Comparison of ENCODE assay signal across 20 cellular contexts in genomic region chr1:58943776-58944175, GRCh38.
DNase-seq lines count a peak whose midpoint lies in the region; ATAC-seq and TF ChIP-seq lines count a peak whose summit lies in the region.
"Had no signal": no experiment of that assay in that cellular context is flagged by ENCODE, and none has a peak within 500 bp of the region (broad histone marks: within the 10 kb centered on the region; RNA-seq: fewer than 3 reads in every experiment).

No MANE protein-coding gene starts in this region.

- peaks cover under 1% of the 10 kb centered on the region for H3K27me3 Mint-ChIP-seq in activated naive CD4-positive, alpha-beta T cell treated with anti-CD3 and anti-CD28 coated beads, Interleukin-2, amount 10 ng/mL, durations not matched to agents 7 days and 5 days
- no peaks in the 10 kb centered on the region for H3K27me3 Mint-ChIP-seq in activated CD8-positive, alpha-beta T cell treated with anti-CD3 and anti-CD28 coated beads, Interleukin-2, amount 10 ng/mL, durations not matched to agents 7 days and 5 days (ENCODE audit: low read depth)
- H3K27me3 Mint-ChIP-seq in stimulated activated naive CD8-positive, alpha-beta T cell treated with anti-CD3 and anti-CD28 coated beads, Interleukin-15, amount 100 ng/mL, for 72 hours: no peaks in the 10 kb centered on the region
- H3K27me3 Mint-ChIP-seq in progenitor cell of endocrine pancreas: peaks cover 12% of the 10 kb centered on the region

- H2AFZ ChIP-seq in hepatocyte: no peak overlapping the region

- H3K4me3 ChIP-seq in hepatocyte: no peak overlapping the region
- H3K4me3 ChIP-seq: spleen, suprapubic skin had no signal

- H3K4me3 Mint-ChIP-seq in activated naive CD4-positive, alpha-beta T cell treated with anti-CD3 and anti-CD28 coated beads, Interleukin-2, amount 10 ng/mL, durations not matched to agents 7 days and 5 days: no peak overlapping the region
- H3K4me3 Mint-ChIP-seq in activated CD8-positive, alpha-beta T cell treated with anti-CD3 and anti-CD28 coated beads, Interleukin-2, amount 10 ng/mL, durations not matched to agents 7 days and 5 days: no peak overlapping the region
- H3K4me3 Mint-ChIP-seq in stimulated activated naive CD8-positive, alpha-beta T cell treated with anti-CD3 and anti-CD28 coated beads, Interleukin-15, amount 100 ng/mL, for 72 hours: no peak overlapping the region
- no peak overlapping the region for H3K4me3 Mint-ChIP-seq in progenitor cell of endocrine pancreas (ENCODE audit: low read depth)

- CTCF ChIA-PET in activated naive CD4-positive, alpha-beta T cell treated with anti-CD3 and anti-CD28 coated beads, Interleukin-2, amount 10 ng/mL, durations not matched to agents 7 days and 5 days (lab: Charles Lee): no interaction called here
- CTCF ChIA-PET in activated CD8-positive, alpha-beta T cell treated with anti-CD3 and anti-CD28 coated beads, Interleukin-2, amount 10 ng/mL, durations not matched to agents 7 days and 5 days (lab: Charles Lee): interaction anchor here (1.0 to 1.8 kb wide), 3 partner anchors 11 to 104 kb away, joined by 4 to 9 read pairs (median 5); no protein-coding TSS in a partner anchor

- TF ChIP-seq CTCF in hepatocyte (IDR thresholded peaks at IDR 0.05; ENCODE audit: poor library complexity): no peak
- TF ChIP-seq CTCF in progenitor cell of endocrine pancreas (IDR thresholded peaks at IDR 0.05; ENCODE audit: unreplicated experiment): no peak

- ATAC-seq in activated CD8-positive, alpha-beta T cell treated with anti-CD3 and anti-CD28 coated beads, Interleukin-2, amount 10 ng/mL, durations not matched to agents 7 days and 5 days: no peak
- ATAC-seq in stimulated activated naive CD8-positive, alpha-beta T cell treated with anti-CD3 and anti-CD28 coated beads, Interleukin-15, amount 100 ng/mL, for 72 hours: peak; percentile 19
- no peak for ATAC-seq in GM18502 (IDR thresholded peaks at IDR 0.05; ENCODE audit: poor library complexity, unreplicated experiment)
- ATAC-seq: left cardiac atrium had no signal

- no peak for DNase-seq in activated naive CD4-positive, alpha-beta T cell treated with anti-CD3 and anti-CD28 coated beads, Interleukin-2, amount 10 ng/mL, durations not matched to agents 7 days and 5 days
- no peak for DNase-seq in activated naive CD4-positive, alpha-beta T cell treated with anti-CD3 and anti-CD28 coated beads, Interleukin-2, amount 50 U/mL, for 16 hours
- no peak for DNase-seq in activated CD8-positive, alpha-beta T cell treated with anti-CD3 and anti-CD28 coated beads, Interleukin-2, amount 10 ng/mL, durations not matched to agents 7 days and 5 days
- DNase-seq in hepatocyte (ENCODE audit: low spot score) (no peak), NCI-H82 treated with DMSO at 0.1 percent for 48 hours (lab: John Stamatoyannopoulos, UW; ENCODE audit: unreplicated experiment) (no peak), progenitor cell of endocrine pancreas (ENCODE audit: low spot score, unreplicated experiment) (no peak)
- DNase-seq in stimulated activated naive CD8-positive, alpha-beta T cell treated with anti-CD3 and anti-CD28 coated beads, Interleukin-15, amount 100 ng/mL, for 72 hours: no peak
- DNase-seq: ACHN; activated CD4-positive, alpha-beta T cell treated with anti-CD3 and anti-CD28 coated beads for 48 hours; activated T-cell treated with anti-CD3 and anti-CD28 coated beads, Interleukin-2, amount 50 U/mL, for 1 hour; DMS79 treated with DMSO at 0.1 percent for 48 hours; KG1; left cardiac atrium; NCI-H1048; NCI-H2029; NCI-H446; spleen; stimulated activated CD4-positive, alpha-beta T cell treated with anti-CD3 and anti-CD28 coated beads, Interleukin-4, amount 100 ng/mL, for 4 hours had no signal

- WGBS in hepatocyte (ENCODE audit: low lambda C conversion rate, missing lambda C conversion rate): 85% methylated on average over 4 of the region's 4 CpGs

- H3K36me3 Mint-ChIP-seq in activated naive CD4-positive, alpha-beta T cell treated with anti-CD3 and anti-CD28 coated beads, Interleukin-2, amount 10 ng/mL, durations not matched to agents 7 days and 5 days: peaks cover 2% of the 10 kb centered on the region
- H3K36me3 Mint-ChIP-seq in activated CD8-positive, alpha-beta T cell treated with anti-CD3 and anti-CD28 coated beads, Interleukin-2, amount 10 ng/mL, durations not matched to agents 7 days and 5 days (ENCODE audit: low read depth): peaks cover 20% of the 10 kb centered on the region
- H3K36me3 Mint-ChIP-seq in progenitor cell of endocrine pancreas (ENCODE audit: insufficient read depth): no peaks in the 10 kb centered on the region

- H3K27ac Mint-ChIP-seq in activated naive CD4-positive, alpha-beta T cell treated with anti-CD3 and anti-CD28 coated beads, Interleukin-2, amount 10 ng/mL, durations not matched to agents 7 days and 5 days: peak overlapping the region; percentile 87
- peak overlapping the region; percentile 85 for H3K27ac Mint-ChIP-seq in activated CD8-positive, alpha-beta T cell treated with anti-CD3 and anti-CD28 coated beads, Interleukin-2, amount 10 ng/mL, durations not matched to agents 7 days and 5 days
- peak overlapping the region; percentile 24 to 80 for H3K27ac Mint-ChIP-seq in stimulated activated naive CD8-positive, alpha-beta T cell treated with anti-CD3 and anti-CD28 coated beads, Interleukin-15, amount 100 ng/mL, for 72 hours
- no peak overlapping the region for H3K27ac Mint-ChIP-seq in progenitor cell of endocrine pancreas

- no peak overlapping the region for H3K4me2 ChIP-seq in hepatocyte

- no peaks in the 10 kb centered on the region for H3K9me3 ChIP-seq in hepatocyte (ENCODE audit: low read depth)
- H3K9me3 ChIP-seq: suprapubic skin had no signal

- POLR2A ChIA-PET in activated CD8-positive, alpha-beta T cell treated with anti-CD3 and anti-CD28 coated beads, Interleukin-2, amount 10 ng/mL, durations not matched to agents 7 days and 5 days (lab: Charles Lee): interaction anchor here (1.1 to 2.7 kb wide), 2 partner anchors 77 to 160 kb away, joined by 5 to 10 read pairs; partner anchors contain the start of gene JUN

- no peaks in the 10 kb centered on the region for H3K9me2 ChIP-seq in hepatocyte (replicated peaks; ENCODE audit: insufficient read depth)

- peaks cover 4% of the 10 kb centered on the region for H3K9me3 Mint-ChIP-seq in activated naive CD4-positive, alpha-beta T cell treated with anti-CD3 and anti-CD28 coated beads, Interleukin-2, amount 10 ng/mL, durations not matched to agents 7 days and 5 days
- peaks cover 7% of the 10 kb centered on the region for H3K9me3 Mint-ChIP-seq in activated CD8-positive, alpha-beta T cell treated with anti-CD3 and anti-CD28 coated beads, Interleukin-2, amount 10 ng/mL, durations not matched to agents 7 days and 5 days (ENCODE audit: insufficient read depth)
- H3K9me3 Mint-ChIP-seq in stimulated activated naive CD8-positive, alpha-beta T cell treated with anti-CD3 and anti-CD28 coated beads, Interleukin-15, amount 100 ng/mL, for 72 hours: peaks cover 0 to 22% of the 10 kb centered on the region in 2 donors
- H3K9me3 Mint-ChIP-seq in progenitor cell of endocrine pancreas (ENCODE audit: low read depth): peaks cover 3% of the 10 kb centered on the region

- peaks cover 74% of the 10 kb centered on the region for H3K4me1 Mint-ChIP-seq in activated naive CD4-positive, alpha-beta T cell treated with anti-CD3 and anti-CD28 coated beads, Interleukin-2, amount 10 ng/mL, durations not matched to agents 7 days and 5 days
- H3K4me1 Mint-ChIP-seq in activated CD8-positive, alpha-beta T cell treated with anti-CD3 and anti-CD28 coated beads, Interleukin-2, amount 10 ng/mL, durations not matched to agents 7 days and 5 days (ENCODE audit: low read depth): peaks cover 76% of the 10 kb centered on the region
- peaks cover 65% of the 10 kb centered on the region for H3K4me1 Mint-ChIP-seq in stimulated activated naive CD8-positive, alpha-beta T cell treated with anti-CD3 and anti-CD28 coated beads, Interleukin-15, amount 100 ng/mL, for 72 hours
- H3K4me1 Mint-ChIP-seq in progenitor cell of endocrine pancreas (ENCODE audit: low read depth): peaks cover 11% of the 10 kb centered on the region

- no peaks in the 10 kb centered on the region for H3K36me3 ChIP-seq in hepatocyte (replicated peaks; ENCODE audit: insufficient read depth, low read depth)
- H3K36me3 ChIP-seq: spleen, suprapubic skin had no signal

- peak overlapping the region; percentile 73 for H3K27ac ChIP-seq in hepatocyte
- H3K27ac ChIP-seq: suprapubic skin had no signal

- no peaks in the 10 kb centered on the region for H3K79me2 ChIP-seq in hepatocyte

- no peaks in the 10 kb centered on the region for H3K27me3 ChIP-seq in hepatocyte
- H3K27me3 ChIP-seq: spleen, suprapubic skin had no signal

- no peaks in the 10 kb centered on the region for H4K20me1 ChIP-seq in hepatocyte (ENCODE audit: insufficient read depth, poor library complexity, severe bottlenecking)

- H3K4me1 ChIP-seq in hepatocyte (ENCODE audit: insufficient read depth): peaks cover 14% of the 10 kb centered on the region
